In genomic region chr17:16395887-16396286, GRCh38 we compare ENCODE assay signal across 1 cellular context.
TF ChIP-seq lines count a peak whose summit lies in the region.

No MANE protein-coding gene starts in this region.

TF ChIP-seq in HepG2, 621 proteins besides CTCF, POLR2A, EP300 and RAD21:
- peak; percentile 20; the same call in 1 of the 2 replicates for TF ChIP-seq RAD51 (IDR thresholded peaks at IDR 0.05; ENCODE audit: borderline replicate concordance)
